ENCODE assay signal across 8 cellular contexts in genomic region chr9:83817356-83818278, GRCh38. TPM values are rescaled to one million over a fixed set of nuclear protein-coding genes. Genes with fewer than 3 reads are reported as not detected.
A peak's percentile ranks its signal among the peaks of the same experiment; 100 is the strongest.
DNase-seq lines count a peak whose midpoint lies in the region; ATAC-seq and TF ChIP-seq lines count a peak whose summit lies in the region.
"Not testable (repeated sequence)": the region's sequence is repeated elsewhere in the genome, so short reads cannot be mapped to it uniquely, and the experiment has no call there.

TSS of gene GKAP1 (minus strand) at chr9:83817769. CDS start at chr9:83806517, 11,252 bp downstream.

- not testable (repeated sequence) for H3K9me3 ChIP-seq in GM23248 (ENCODE audit: low read depth)

- H3F3A ChIP-seq in GM23248 (ENCODE audit: insufficient read depth): not testable (repeated sequence)

- not testable (repeated sequence) for H3K79me2 ChIP-seq in GM23248 (ENCODE audit: insufficient read depth)

- not testable (repeated sequence) for H3K4me1 Mint-ChIP-seq in neural crest cell

- peak within 1 kb of the TSS; percentile 72 for H3K4me3 ChIP-seq in GM23248

- H3K27ac ChIP-seq in GM23248, foreskin keratinocyte: not testable (repeated sequence)

- peak; percentile 32 for TF ChIP-seq CTCF in foreskin keratinocyte (conservative IDR thresholded peaks at IDR 0.05)
- TF ChIP-seq CTCF in neural crest cell (conservative IDR thresholded peaks at IDR 0.05): not testable (repeated sequence)

- peak within 1 kb of the TSS; percentile 87 for H3K4me3 Mint-ChIP-seq in neural crest cell

- H3K4me2 ChIP-seq in GM23248 (ENCODE audit: unreplicated experiment): peak within 1 kb of the TSS; percentile 50

- H3K27me3 Mint-ChIP-seq in neural crest cell (ENCODE audit: low read depth): peaks cover 16% of the 10 kb centered on the region

- WGBS in GM23248 (ENCODE audit: low coverage in 1 of 2, low lambda C conversion rate in 2 of 2, missing lambda C conversion rate in 2 of 2), 2 experiments: 3 to 12% methylated on average over 19 to 71 of the region's 103 CpGs

- H3K27ac Mint-ChIP-seq in neural crest cell (ENCODE audit: unreplicated experiment): not testable (repeated sequence)

- peak; percentile 91 for ATAC-seq in foreskin keratinocyte
- peak; percentile 81 for ATAC-seq in stimulated activated naive CD8-positive, alpha-beta T cell treated with anti-CD3 and anti-CD28 coated beads, Interleukin-15, Interleukin-2, amounts not matched to agents 100 U/mL and 50 U/mL, for 24 hours

- DNase-seq in EL (peak; percentile 74), GM23248 (peak; percentile 65), LHCN-M2 (ENCODE audit: low read depth) (peak; percentile 31), SIG-M5 treated with dmso at 0.1 percent for 504 hours (lab: John Stamatoyannopoulos, UW; ENCODE audit: unreplicated experiment) (peak; percentile 44), activated gamma-delta T cell treated with Interleukin-2 at 50 U/mL for 16 hours (peak; percentile 79), foreskin keratinocyte (peak in 1 of 2 donors; percentile 3), neural crest cell (ENCODE audit: low read depth, low spot score) (peak; percentile 59)
- DNase-seq in stimulated activated naive CD8-positive, alpha-beta T cell treated with anti-CD3 and anti-CD28 coated beads, Interleukin-15, Interleukin-2, amounts not matched to agents 100 U/mL and 50 U/mL, for 24 hours: peak; percentile 71

- H3K36me3 ChIP-seq in GM23248 (ENCODE audit: low read depth): not testable (repeated sequence)

- not testable (repeated sequence) for H3K9me2 ChIP-seq in GM23248 (ENCODE audit: insufficient read depth)

- H3K27me3 ChIP-seq in GM23248 (replicated peaks; ENCODE audit: insufficient read depth): not testable (repeated sequence)
- H3K27me3 ChIP-seq in foreskin keratinocyte: peaks cover 14% of the 10 kb centered on the region

- peak within 1 kb of the TSS; percentile 39; the same call in 1 of the 2 replicates for H3K9ac ChIP-seq in GM23248

- not testable (repeated sequence) for H3K4me1 ChIP-seq in GM23248 (ENCODE audit: insufficient read depth); foreskin keratinocyte

- not testable (repeated sequence) for H3K36me3 Mint-ChIP-seq in neural crest cell (ENCODE audit: low read depth)

- not testable (repeated sequence) for H3K9me3 Mint-ChIP-seq in neural crest cell

- H4K20me1 ChIP-seq in GM23248 (ENCODE audit: insufficient read depth): not testable (repeated sequence)

- in situ Hi-C loops in GM23248 (cut with MboI): not testable (repeated sequence)

- peak within 1 kb of the TSS; percentile 72 for H2AFZ ChIP-seq in GM23248

RNA-seq across cellular contexts. Expression of gene GKAP1, which starts in this region (rescaled TPM):
- not detected in 2 replicates for total RNA-seq in GM23248 (2014; rRNA removed; shearing (Covaris generic))
- polyA plus RNA-seq in GM23248 (2016; fragmentation: Nextera tagmentation; extraction: Ambion mirVana) (0.13 and 0.18 TPM in 2 replicates), foreskin keratinocyte (0.35 and 0.52 TPM in 2 replicates)
- total RNA-seq in LHCN-M2 (2014; rRNA removed) (0.06 and 0.46 TPM in 2 replicates), foreskin keratinocyte (0.41 and 0.53 TPM in 2 replicates), neural crest cell (11.1 and 12.1 TPM in 2 replicates)
- polyA plus RNA-seq in LHCN-M2 (2012): 0.38 TPM

Comparison
In these comparisons a context has a peak if more than half of its experiments do, and no peak if none do; other contexts are left out.
1. Peak in DNase-seq, H3K4me3 ChIP-seq, H3K9ac ChIP-seq and H3K4me2 ChIP-seq in GM23248; RNA of the gene not detected or under 1 TPM.
2. Peak in DNase-seq in LHCN-M2; RNA of the gene not detected or under 1 TPM.
3. Peak in ATAC-seq in foreskin keratinocyte; RNA of the gene not detected or under 1 TPM.